ENCODE assay signal across 23 cellular contexts in genomic region chr6:34718867-34719441, GRCh38. TPM values are rescaled to one million over a fixed set of nuclear protein-coding genes. Genes with fewer than 3 reads are reported as not detected.
DNase-seq lines count a peak whose midpoint lies in the region; ATAC-seq and TF ChIP-seq lines count a peak whose summit lies in the region.
"Had no signal": no experiment of that assay in that cellular context is flagged by ENCODE, and none has a peak within 500 bp of the region (broad histone marks: within the 10 kb centered on the region; RNA-seq: fewer than 3 reads in every experiment).

No MANE protein-coding gene starts in this region.

- in situ Hi-C loops in Panc1 (cut with HindIII; ENCODE audit: low pct_unique_long_range_greater_than_20kb, low sequenced_read_pairs) = no loop called here

- no peaks in the 10 kb centered on the region for H3K9me3 Mint-ChIP-seq in GM23338
- H3K9me3 Mint-ChIP-seq in immature natural killer cell = no peaks in the 10 kb centered on the region
- H3K9me3 Mint-ChIP-seq: CD8-positive, alpha-beta T cell; effector memory CD8-positive, alpha-beta T cell; natural killer cell treated with Interleukin-12 subunit alpha and Interleukin-12 subunit beta and Interleukin-15 and Interleukin-18, amount 100 ng/mL, for 72 hours had no signal

- no peak for DNase-seq in GM23338 (ENCODE audit: low spot score)
- DNase-seq in Panc1 (ENCODE audit: low read depth, low spot score) = no peak
- peak; percentile 56 for DNase-seq in fibroblast of villous mesenchyme (ENCODE audit: low read depth)
- no peak for DNase-seq in omental fat pad (ENCODE audit: low spot score)
- no peak for DNase-seq in NCI-H510A treated with DMSO at 0.1 percent for 48 hours (lab: John Stamatoyannopoulos, UW)
- DNase-seq in DMS53 treated with DMSO at 0.1 percent for 48 hours (lab: John Stamatoyannopoulos, UW; ENCODE audit: unreplicated experiment) = no peak
- no peak for DNase-seq in immature natural killer cell
- DNase-seq: activated CD8-positive, alpha-beta memory T cell treated with anti-CD3 and anti-CD28 coated beads for 24 hours; activated naive CD4-positive, alpha-beta T cell treated with anti-CD3 and anti-CD28 coated beads, Interleukin-2, amount 50 U/mL, for 16 hours; activated T-cell treated with anti-CD3 and anti-CD28 coated beads, Interleukin-2, amount 50 U/mL, for 48 hours; CD8-positive, alpha-beta T cell; effector memory CD8-positive, alpha-beta T cell; kidney; NCI-H1417 treated with DMSO at 0.1 percent for 48 hours; NCI-H2171 treated with DMSO at 0.1 percent for 48 hours; NCI-H82; PC-3; spleen; stimulated activated CD8-positive, alpha-beta memory T cell treated with anti-CD3 and anti-CD28 coated beads, Interleukin-4, amount 100 ng/mL, for 48 hours; substantia nigra had no signal

- H3K9me3 ChIP-seq in Panc1 (ENCODE audit: control insufficient read depth, insufficient read depth, low read depth, low read length) = no peaks in the 10 kb centered on the region
- H3K9me3 ChIP-seq: spleen had no signal

- no peaks in the 10 kb centered on the region; the same call in 1 of the 2 replicates for H3K9me2 ChIP-seq in GM23338 (ENCODE audit: insufficient read depth)

- H3K4me1 Mint-ChIP-seq in GM23338 = peaks cover 22% of the 10 kb centered on the region
- H3K4me1 Mint-ChIP-seq in immature natural killer cell = no peaks in the 10 kb centered on the region

- peaks cover 8% of the 10 kb centered on the region for H3K27me3 Mint-ChIP-seq in GM23338 (ENCODE audit: insufficient read depth, low read depth, poor library complexity)
- peaks cover 0 to 3% (median 0%) of the 10 kb centered on the region in 3 donors for H3K27me3 Mint-ChIP-seq in immature natural killer cell (ENCODE audit: low read depth in 3 of 3)
- H3K27me3 Mint-ChIP-seq: effector memory CD8-positive, alpha-beta T cell; natural killer cell treated with Interleukin-12 subunit alpha and Interleukin-12 subunit beta and Interleukin-15 and Interleukin-18, amount 100 ng/mL, for 72 hours had no signal

- TF ChIP-seq CTCF in GM23338 (conservative IDR thresholded peaks at IDR 0.05; ENCODE audit: low read depth in 2 of 2) (no peak), Panc1 (IDR thresholded peaks at IDR 0.05) (no peak), fibroblast of villous mesenchyme (IDR thresholded peaks at IDR 0.05; ENCODE audit: insufficient read depth, low read depth, low read length) (no peak), omental fat pad (IDR thresholded peaks at IDR 0.05) (no peak)

- H3K4me3 Mint-ChIP-seq in GM23338 (peak overlapping the region; percentile 55), immature natural killer cell (no peak overlapping the region)
- H3K4me3 Mint-ChIP-seq: CD8-positive, alpha-beta T cell; effector memory CD8-positive, alpha-beta T cell; natural killer cell treated with Interleukin-12 subunit alpha and Interleukin-12 subunit beta and Interleukin-15 and Interleukin-18, amount 100 ng/mL, for 72 hours had no signal

- H3K36me3 ChIP-seq in GM23338 (ENCODE audit: insufficient read depth) (no peaks in the 10 kb centered on the region), Panc1 (ENCODE audit: control insufficient read depth, insufficient read depth, low read length) (no peaks in the 10 kb centered on the region)
- H3K36me3 ChIP-seq: spleen had no signal

- H4K20me1 ChIP-seq in GM23338 (replicated peaks; ENCODE audit: insufficient read depth) = no peaks in the 10 kb centered on the region

- ATAC-seq in GM23338 = no peak
- no peak for ATAC-seq in Panc1
- ATAC-seq in omental fat pad (ENCODE audit: low FRiP score) = peak; percentile 51
- no peak for ATAC-seq in GM19463 (IDR thresholded peaks at IDR 0.05; ENCODE audit: unreplicated experiment)
- ATAC-seq: CD8-positive, alpha-beta T cell; effector memory CD8-positive, alpha-beta T cell; natural killer cell treated with Interleukin-12 subunit alpha and Interleukin-12 subunit beta and Interleukin-15 and Interleukin-18, amount 100 ng/mL, for 72 hours; PC-3 had no signal

- H3K4me1 ChIP-seq in GM23338 (ENCODE audit: insufficient read depth) (peaks cover 7% of the 10 kb centered on the region), Panc1 (ENCODE audit: control insufficient read depth, insufficient read depth, low read length) (no peaks in the 10 kb centered on the region)

- POLR2A ChIA-PET in Panc1 (lab: Charles Lee) = no interaction called here

- H3K36me3 Mint-ChIP-seq in GM23338 (ENCODE audit: low read depth) (no peaks in the 10 kb centered on the region), immature natural killer cell (no peaks in the 10 kb centered on the region)
- H3K36me3 Mint-ChIP-seq: CD8-positive, alpha-beta T cell; natural killer cell treated with Interleukin-12 subunit alpha and Interleukin-12 subunit beta and Interleukin-15 and Interleukin-18, amount 100 ng/mL, for 72 hours had no signal

- no peaks in the 10 kb centered on the region for H3K27me3 ChIP-seq in GM23338 (ENCODE audit: insufficient read depth)
- no peaks in the 10 kb centered on the region for H3K27me3 ChIP-seq in Panc1 (ENCODE audit: control insufficient read depth, insufficient read depth, low read length)
- H3K27me3 ChIP-seq: spleen had no signal

- H3K79me2 ChIP-seq in GM23338 (replicated peaks; ENCODE audit: insufficient read depth) = no peaks in the 10 kb centered on the region

- no peak overlapping the region for H3K27ac Mint-ChIP-seq in GM23338
- no peak overlapping the region for H3K27ac Mint-ChIP-seq in immature natural killer cell
- H3K27ac Mint-ChIP-seq: CD8-positive, alpha-beta T cell; effector memory CD8-positive, alpha-beta T cell; natural killer cell treated with Interleukin-12 subunit alpha and Interleukin-12 subunit beta and Interleukin-15 and Interleukin-18, amount 100 ng/mL, for 72 hours had no signal

- no TSS peak for BruUV-seq in Panc1 (replicated peaks; lab: Mats Ljungman, UMichigan)

- CTCF ChIA-PET in Panc1 (lab: Charles Lee) = no interaction called here

- H3K27ac ChIP-seq in GM23338 (ENCODE audit: low read depth) (peak overlapping the region; percentile 57; the same call in 1 of the 2 replicates), Panc1 (ENCODE audit: low read length) (peak overlapping the region; percentile 23; the same call in 1 of the 2 replicates)
- H3K27ac ChIP-seq: SK-N-MC, spleen had no signal

- H3K4me3 ChIP-seq in GM23338 (peak overlapping the region; percentile 38; the same call in 1 of the 2 replicates), Panc1 (ENCODE audit: low read depth in 2 of 2, low read length in 2 of 2) (no peak overlapping the region), fibroblast of villous mesenchyme (ENCODE audit: low read depth, low read length) (no peak overlapping the region)
- H3K4me3 ChIP-seq: SK-N-MC, spleen had no signal

- peak overlapping the region; percentile 68 for H3K4me2 ChIP-seq in GM23338

- H3F3A ChIP-seq in GM23338 (replicated peaks; ENCODE audit: low read depth) = 0 out of 2 replicates have a peak, but pooled peaks cover 3% of the 10 kb centered on the region

- intact Hi-C loops in Panc1 (cut with micrococcal nuclease; ENCODE audit: unreplicated experiment) = no loop called here

- H2AFZ ChIP-seq in GM23338 = peak overlapping the region; percentile 58

TF ChIP-seq in GM23338, 12 proteins besides CTCF, POLR2A, EP300 and RAD21 (continues in another document):
- TF ChIP-seq ZNF114 (CRISPR knock-in tag; IDR thresholded peaks at IDR 0.05) = no peak

RNA-seq across cellular contexts. Expression of gene ILRUN, which starts 22.4 kb away (rescaled TPM):
- total RNA-seq in GM23338 (2014; rRNA removed; shearing (Covaris generic)) = 76.4 and 80.1 TPM in 2 replicates
- polyA plus RNA-seq in GM23338 (2016; fragmentation: Nextera tagmentation; extraction: Ambion mirVana) (17.6 and 19.2 TPM in 2 replicates), immature natural killer cell (10 to 100 TPM; 16.5 to 26.8 (median 19.3) TPM)
- total RNA-seq in Panc1 (2021; ENCODE audit: unreplicated experiment) (62.8 TPM), fibroblast of villous mesenchyme (42.2 and 58.3 TPM in 2 replicates), omental fat pad (10 to 100 TPM; 77.5 to 84.1 (median 80.1) TPM)
- 40.5 TPM for polyA plus RNA-seq in Panc1 (2012; ENCODE audit: insufficient read length)

RNA-seq across cellular contexts. Expression of gene SNRPC, which starts 38.4 kb away (rescaled TPM):
- 121 and 163 TPM in 2 replicates for total RNA-seq in GM23338 (2014; rRNA removed; shearing (Covaris generic))
- 385 and 415 TPM in 2 replicates for polyA plus RNA-seq in GM23338 (2016; fragmentation: Nextera tagmentation; extraction: Ambion mirVana)
- total RNA-seq in Panc1 (2021; ENCODE audit: unreplicated experiment) = 190 TPM
- polyA plus RNA-seq in Panc1 (2012; ENCODE audit: insufficient read length) = 178 TPM
- 72.5 and 75.7 TPM in 2 replicates for total RNA-seq in fibroblast of villous mesenchyme
- 10 to 100 TPM; 30.9 to 65.5 (median 51.5) TPM for total RNA-seq in omental fat pad
- 100 to 1,000 TPM; 266 to 481 (median 325) TPM for polyA plus RNA-seq in immature natural killer cell
